Comparison of ENCODE assay signal across 9 cellular contexts in genomic region chr11:1829039-1829820, GRCh38. TPM values are rescaled to one million over a fixed set of nuclear protein-coding genes. Genes with fewer than 3 reads are reported as not detected.
DNase-seq lines count a peak whose midpoint lies in the region; ATAC-seq and TF ChIP-seq lines count a peak whose summit lies in the region.
"Had no signal": no experiment of that assay in that cellular context is flagged by ENCODE, and none has a peak within 500 bp of the region (broad histone marks: within the 10 kb centered on the region; RNA-seq: fewer than 3 reads in every experiment).

No MANE protein-coding gene starts in this region.

- H3K9me3 ChIP-seq in tibial artery (no peaks in the 10 kb centered on the region), tibial nerve (no peaks in the 10 kb centered on the region)
- H3K9me3 ChIP-seq: mucosa of descending colon had no signal

- H3K27me3 ChIP-seq in H7 (ENCODE audit: control insufficient read depth, insufficient read depth, low read length) (no peaks in the 10 kb centered on the region), tibial artery (no peaks in the 10 kb centered on the region), tibial nerve (no peaks in the 10 kb centered on the region)

- TF ChIP-seq CTCF in tibial artery (IDR thresholded peaks at IDR 0.05) (no peak), tibial nerve (IDR thresholded peaks at IDR 0.05) (no peak)

- H3K4me1 ChIP-seq in tibial artery = peaks cover 5 to 94% (median 87%) of the 10 kb centered on the region in 4 donors
- H3K4me1 ChIP-seq in tibial nerve = peaks cover 0 to 88% (median 48%) of the 10 kb centered on the region in 4 donors

- 70 to 73% methylated on average over 10 to 11 of the region's 11 CpGs for WGBS in tibial nerve, 2 donors

- TF ChIP-seq EP300 in tibial nerve (IDR thresholded peaks at IDR 0.05) = no peak

- H3K36me3 ChIP-seq in H7 (replicated peaks; ENCODE audit: control insufficient read depth, insufficient read depth, low read length) = no peaks in the 10 kb centered on the region
- no peaks in the 10 kb centered on the region for H3K36me3 ChIP-seq in tibial artery
- H3K36me3 ChIP-seq in tibial nerve = no peaks in the 10 kb centered on the region

- DNase-seq in H7 = peak; percentile 50
- peak; percentile 87 for DNase-seq in SW480 (ENCODE audit: low spot score)
- peak; percentile 37 for DNase-seq in foreskin melanocyte
- peak in 1 of 2 donors; percentile 76 for DNase-seq in tibial artery
- DNase-seq in tibial nerve (ENCODE audit: low spot score in 2 of 2) = no peak
- DNase-seq in activated gamma-delta T cell (lab: John Stamatoyannopoulos, UW) = no peak
- DNase-seq: NK-92 treated with Interleukin-12 subunit alpha and Interleukin-12 subunit beta, amount 100 ng/mL, for 24 hours had no signal

- H3K4me3 ChIP-seq in H7 (ENCODE audit: insufficient read depth, low read depth, low read length) (no peak overlapping the region), tibial artery (no peak overlapping the region), tibial nerve (no peak overlapping the region)
- H3K4me3 ChIP-seq: mucosa of descending colon had no signal

- no peak for TF ChIP-seq POLR2A in tibial nerve (IDR thresholded peaks at IDR 0.05)

- H3K27ac ChIP-seq in tibial artery (peak overlapping the region; percentile 85 to 88), tibial nerve (peak overlapping the region in 2 of 4 donors; percentile 78 to 91)

- intact Hi-C loops in tibial artery (cut with DNase I; ENCODE audit: low total_unique reads) = no loop called here

- no peak for ATAC-seq in GM19452 (IDR thresholded peaks at IDR 0.05; ENCODE audit: unreplicated experiment)
- ATAC-seq: mucosa of descending colon had no signal

RNA-seq across cellular contexts. Expression of gene SYT8, which starts 5.6 kb away (rescaled TPM):
- total RNA-seq in H7 (2014; rRNA removed; shearing (Covaris generic)) = not detected in 2 replicates
- 1 to 10 TPM in 2 of 4 donors, under 1 TPM in 1, not detected in 1; 0.39 to 4.2 (median 1.0) TPM for total RNA-seq in tibial nerve

RNA-seq across cellular contexts. Expression of gene TNNI2, which starts 9.6 kb away (rescaled TPM):
- total RNA-seq in H7 (2014; rRNA removed; shearing (Covaris generic)) = not detected in 2 replicates
- not detected for total RNA-seq in tibial nerve

RNA-seq across cellular contexts. Expression of gene LSP1, which starts 23.7 kb away (rescaled TPM):
- total RNA-seq in H7 (2014; rRNA removed; shearing (Covaris generic)) = 0.35 and 2.0 TPM in 2 replicates
- 10 to 100 TPM; 36.9 to 69.0 (median 50.2) TPM for total RNA-seq in tibial nerve

Comparison
In these comparisons a context has a peak if more than half of its experiments do, and no peak if none do; other contexts are left out.
1. DNase-seq: peak in H7 (single experiment), SW480 (single experiment) and foreskin melanocyte (single experiment); none in tibial nerve (0 of 2) and activated gamma-delta T cell (single experiment).
2. RNA of gene LSP1, which starts 23.7 kb away (total RNA-seq): 36.9 to 69.0 TPM in tibial nerve; 0.35 to 2.0 TPM in H7; every median in the first group is over 10 times any median in the second.